In the genomic region with DNA sequence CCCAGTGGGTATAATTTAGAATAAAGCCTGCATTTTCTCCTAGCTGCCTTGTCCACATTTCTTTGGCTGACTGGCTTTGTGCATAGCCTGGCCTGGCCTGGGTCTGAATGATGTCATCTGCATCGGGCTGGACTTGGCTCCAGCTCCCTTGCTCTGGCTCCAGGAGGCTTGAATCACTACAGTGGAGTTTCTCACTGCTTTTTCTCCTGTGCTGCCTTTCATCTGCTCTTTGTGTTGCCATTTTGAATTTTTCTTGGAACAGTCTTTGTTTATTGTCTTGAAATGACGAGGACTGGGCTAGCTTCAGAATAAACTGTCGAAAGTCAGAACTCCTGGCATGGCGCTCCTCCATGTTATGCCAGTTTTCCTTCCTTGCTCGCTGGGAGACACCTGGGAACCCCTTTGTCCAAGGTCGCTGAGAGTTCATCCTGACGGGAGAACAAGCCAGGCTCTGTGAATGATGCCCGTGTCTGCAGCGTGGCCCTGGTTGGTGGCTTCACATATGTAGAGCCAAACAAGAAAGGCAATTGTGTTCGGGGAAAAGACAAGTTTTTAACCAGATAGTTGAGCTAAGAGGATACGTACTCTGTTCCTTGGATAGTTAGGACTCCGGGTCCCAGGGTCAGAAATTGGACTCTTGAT, we compare ENCODE assay signal across 10 cellular contexts.
DNase-seq lines count a peak whose midpoint lies in the region; ATAC-seq and TF ChIP-seq lines count a peak whose summit lies in the region.
"Had no signal": no experiment of that assay in that cellular context is flagged by ENCODE, and none has a peak within 500 bp of the region (broad histone marks: within the 10 kb centered on the region; RNA-seq: fewer than 3 reads in every experiment).

No MANE protein-coding gene starts in this region.

- DNase-seq in Daoy (ENCODE audit: low read depth) (peak; percentile 13), MCF 10A (ENCODE audit: unreplicated experiment) (peak; percentile 32), hepatic stellate cell (ENCODE audit: low spot score) (peak; percentile 11), sciatic nerve (ENCODE audit: low spot score) (peak; percentile 80), DMS153 (lab: John Stamatoyannopoulos, UW) (no peak), HUDEP-2 (lab: John Stamatoyannopoulos, UW; ENCODE audit: unreplicated experiment in 76 of 76) (no peak)
- no peak for DNase-seq in stimulated activated CD4-positive, alpha-beta T cell treated with anti-CD3 and anti-CD28 coated beads, Interleukin-15, amount 100 ng/mL, for 24 hours
- DNase-seq: Kasumi-1, NCI-H526 had no signal

- peaks cover 7% of the 10 kb centered on the region for H3K9me3 Mint-ChIP-seq in MCF 10A (ENCODE audit: unreplicated experiment)

- H3K4me1 Mint-ChIP-seq in MCF 10A (ENCODE audit: insufficient read depth, unreplicated experiment): no peaks in the 10 kb centered on the region

- no peak overlapping the region for H3K27ac Mint-ChIP-seq in MCF 10A (ENCODE audit: low read depth, unreplicated experiment)

- intact Hi-C loops in MCF 10A (cut with micrococcal nuclease): no loop called here
- intact Hi-C loops in sciatic nerve (cut with DNase I): no loop called here

- H3K4me3 Mint-ChIP-seq in MCF 10A (ENCODE audit: unreplicated experiment): no peak overlapping the region

- CTCF ChIA-PET in MCF 10A (lab: Yijun Ruan, JAX): interaction anchor here (0.5 kb wide), 1 partner anchor 14 kb away, joined by 3 read pairs; no protein-coding TSS in a partner anchor

- H3K36me3 Mint-ChIP-seq in MCF 10A (ENCODE audit: insufficient read depth, unreplicated experiment): no peaks in the 10 kb centered on the region

- TF ChIP-seq CTCF in MCF 10A (IDR thresholded peaks at IDR 0.05; ENCODE audit: unreplicated experiment): no peak

- H3K27me3 Mint-ChIP-seq in MCF 10A (ENCODE audit: insufficient read depth, unreplicated experiment): no peaks in the 10 kb centered on the region

- ATAC-seq in sciatic nerve (peak; percentile 99), GM18520 (IDR thresholded peaks at IDR 0.05; ENCODE audit: unreplicated experiment) (no peak)

- POLR2A ChIA-PET in MCF 10A (lab: Yijun Ruan, JAX): no interaction called here

- BruUV-seq in MCF 10A (replicated peaks; lab: Mats Ljungman, UMichigan): no TSS peak

Comparison
In these comparisons a context has a peak if more than half of its experiments do, and no peak if none do; other contexts are left out.
1. DNase-seq: peak in Daoy (single experiment), MCF 10A (single experiment), hepatic stellate cell (single experiment) and sciatic nerve (single experiment); none in stimulated activated CD4-positive, alpha-beta T cell treated with anti-CD3 and anti-CD28 coated beads, Interleukin-15, amount 100 ng/mL, for 24 hours (single experiment), DMS153 (single experiment) and HUDEP-2 (0 of 76).